ENCODE assay signal across 8 cellular contexts in the genomic region with DNA sequence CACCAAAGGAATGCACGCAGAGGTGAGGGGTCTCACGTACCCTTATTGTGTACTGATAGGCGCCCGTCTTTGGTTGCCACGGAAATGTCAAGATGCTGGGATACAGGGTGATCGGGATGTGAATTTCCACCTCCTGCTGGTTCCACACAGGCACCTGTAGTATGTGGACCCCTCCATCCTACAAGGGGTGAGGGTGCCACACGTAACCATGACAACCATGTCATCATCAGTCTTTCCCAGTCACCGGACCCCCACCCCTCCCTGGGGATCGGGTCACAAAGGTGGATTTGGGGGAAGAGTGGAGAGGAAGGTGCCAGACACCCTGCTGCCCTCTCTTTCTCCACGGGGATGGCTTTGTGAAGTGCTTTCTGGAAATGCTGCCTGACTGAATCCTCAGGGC.
"Had no signal": no experiment of that assay in that cellular context is flagged by ENCODE, and none has a peak within 500 bp of the region (broad histone marks: within the 10 kb centered on the region; RNA-seq: fewer than 3 reads in every experiment).

No MANE protein-coding gene starts in this region.

- H2AFZ ChIP-seq: GM23338 had no signal

- H3K4me2 ChIP-seq: GM23338 had no signal

- H3K9me3 Mint-ChIP-seq: GM23338, H9, IgD-negative memory B cell had no signal

- H3K4me3 Mint-ChIP-seq: GM23338, H9, IgD-negative memory B cell had no signal

- H3K4me3 ChIP-seq: GM23338 had no signal

- FAIRE-seq: H1, H54, HTR-8/SVneo had no signal

- H3K27ac Mint-ChIP-seq: GM23338, IgD-negative memory B cell had no signal

- ATAC-seq: GM23338 had no signal

- DNase-seq: H9, HCEC 1CT, KG1 had no signal

- H3K27me3 Mint-ChIP-seq: IgD-negative memory B cell had no signal
